ENCODE assay signal across 1 cellular context in the genomic region with DNA sequence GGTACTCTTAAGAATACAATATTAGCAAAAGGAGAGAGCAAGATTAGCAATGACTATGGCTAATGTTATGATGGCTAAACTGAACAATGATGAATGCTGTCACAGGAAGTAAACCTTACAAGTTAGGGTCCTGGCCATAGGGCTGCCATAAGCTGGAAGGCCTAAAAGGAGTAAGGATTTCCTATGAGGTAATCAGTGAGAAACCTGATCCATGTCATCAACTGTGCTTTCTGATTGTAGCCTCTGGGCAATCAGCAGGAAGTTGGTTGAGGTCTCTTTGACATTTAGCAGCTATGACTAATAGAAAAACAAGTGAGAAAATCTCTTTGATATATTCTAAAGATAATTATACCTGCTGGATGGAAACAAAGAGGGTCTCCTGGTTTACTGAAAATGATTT.
TF ChIP-seq lines count a peak whose summit lies in the region.

No MANE protein-coding gene starts in this region.

TF ChIP-seq in HEK293, 187 proteins besides CTCF, POLR2A, EP300 and RAD21 (continued from another document):
- TF ChIP-seq, protein P1, sequence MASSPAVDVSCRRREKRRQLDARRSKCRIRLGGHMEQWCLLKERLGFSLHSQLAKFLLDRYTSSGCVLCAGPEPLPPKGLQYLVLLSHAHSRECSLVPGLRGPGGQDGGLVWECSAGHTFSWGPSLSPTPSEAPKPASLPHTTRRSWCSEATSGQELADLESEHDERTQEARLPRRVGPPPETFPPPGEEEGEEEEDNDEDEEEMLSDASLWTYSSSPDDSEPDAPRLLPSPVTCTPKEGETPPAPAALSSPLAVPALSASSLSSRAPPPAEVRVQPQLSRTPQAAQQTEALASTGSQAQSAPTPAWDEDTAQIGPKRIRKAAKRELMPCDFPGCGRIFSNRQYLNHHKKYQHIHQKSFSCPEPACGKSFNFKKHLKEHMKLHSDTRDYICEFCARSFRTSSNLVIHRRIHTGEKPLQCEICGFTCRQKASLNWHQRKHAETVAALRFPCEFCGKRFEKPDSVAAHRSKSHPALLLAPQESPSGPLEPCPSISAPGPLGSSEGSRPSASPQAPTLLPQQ (tag by site-specific recombination; IDR thresholded peaks at IDR 0.05), result 0 out of 2 replicates have a peak, but pooled peaks have one; percentile 13
- TF ChIP-seq TRIM28 (IDR thresholded peaks at IDR 0.05; ENCODE audit: borderline replicate concordance, low read length) (peak; percentile 15; the same call in 1 of the 2 replicates), ZNF354C (tag by site-specific recombination; IDR thresholded peaks at IDR 0.05; ENCODE audit: borderline replicate concordance, low read depth) (no peak), ZNF292 (tag by site-specific recombination; IDR thresholded peaks at IDR 0.05; ENCODE audit: borderline replicate concordance, low read depth) (no peak), ZNF248 (tag by site-specific recombination; IDR thresholded peaks at IDR 0.05) (no peak), ZNF664 (tag by site-specific recombination; IDR thresholded peaks at IDR 0.05) (no peak), ZFP37 (tag by site-specific recombination; IDR thresholded peaks at IDR 0.05) (0 out of 2 replicates have a peak, but pooled peaks have one; percentile 22), YY2 (tag by site-specific recombination; IDR thresholded peaks at IDR 0.05) (no peak), ZNF366 (tag by site-specific recombination; conservative IDR thresholded peaks at IDR 0.05) (peak; percentile 55), ZNF416 (tag by site-specific recombination; IDR thresholded peaks at IDR 0.05) (no peak), ZNF626 (tag by site-specific recombination; IDR thresholded peaks at IDR 0.05) (no peak), ZNF223 (tag by site-specific recombination; IDR thresholded peaks at IDR 0.05) (no peak), ZNF501 (tag by site-specific recombination; IDR thresholded peaks at IDR 0.05) (no peak), ZNF843 (tag by site-specific recombination; IDR thresholded peaks at IDR 0.05) (0 out of 2 replicates have a peak, but pooled peaks have one; percentile 39), ZNF704 (tag by site-specific recombination; IDR thresholded peaks at IDR 0.05) (no peak), ZNF391 (tag by site-specific recombination; IDR thresholded peaks at IDR 0.05; ENCODE audit: borderline replicate concordance, low read depth) (no peak), ZBTB17 (tag by site-specific recombination; IDR thresholded peaks at IDR 0.05) (0 out of 2 replicates have a peak, but pooled peaks have one; percentile 17), ZNF157 (tag by site-specific recombination; IDR thresholded peaks at IDR 0.05) (no peak), ZNF518A (tag by site-specific recombination; conservative IDR thresholded peaks at IDR 0.05; ENCODE audit: low read depth) (no peak; the same call in 1 of the 2 replicates), ZFHX2 (tag by site-specific recombination; conservative IDR thresholded peaks at IDR 0.05) (no peak), ZNF473 (tag by site-specific recombination; IDR thresholded peaks at IDR 0.05) (no peak), ZNF350 (tag by site-specific recombination; IDR thresholded peaks at IDR 0.05) (no peak), ZFP41 (tag by site-specific recombination; IDR thresholded peaks at IDR 0.05; ENCODE audit: borderline replicate concordance) (no peak), SP7 (tag by site-specific recombination; IDR thresholded peaks at IDR 0.05) (peak; percentile 70), ZNF629 (tag by site-specific recombination; IDR thresholded peaks at IDR 0.05) (peak; percentile 87), ZNF169 (tag by site-specific recombination; IDR thresholded peaks at IDR 0.05) (no peak), TCF7L2 (IDR thresholded peaks at IDR 0.05; ENCODE audit: borderline replicate concordance, low read depth, low read length) (no peak; the same call in 1 of the 2 replicates), GFI1B (tag by site-specific recombination; IDR thresholded peaks at IDR 0.05) (no peak), SETDB1 (IDR thresholded peaks at IDR 0.05; ENCODE audit: insufficient read length, low read length) (peak; percentile 32), ZNF24 (tag by site-specific recombination; IDR thresholded peaks at IDR 0.05) (no peak), ZNF660 (tag by site-specific recombination; IDR thresholded peaks at IDR 0.05) (peak; percentile 73), ZNF133 (tag by site-specific recombination; IDR thresholded peaks at IDR 0.05) (no peak), ZNF394 (tag by site-specific recombination; IDR thresholded peaks at IDR 0.05; ENCODE audit: borderline replicate concordance) (no peak), ZNF530 (tag by site-specific recombination; IDR thresholded peaks at IDR 0.05; ENCODE audit: low read depth) (no peak)
- TF ChIP-seq, protein P2, sequence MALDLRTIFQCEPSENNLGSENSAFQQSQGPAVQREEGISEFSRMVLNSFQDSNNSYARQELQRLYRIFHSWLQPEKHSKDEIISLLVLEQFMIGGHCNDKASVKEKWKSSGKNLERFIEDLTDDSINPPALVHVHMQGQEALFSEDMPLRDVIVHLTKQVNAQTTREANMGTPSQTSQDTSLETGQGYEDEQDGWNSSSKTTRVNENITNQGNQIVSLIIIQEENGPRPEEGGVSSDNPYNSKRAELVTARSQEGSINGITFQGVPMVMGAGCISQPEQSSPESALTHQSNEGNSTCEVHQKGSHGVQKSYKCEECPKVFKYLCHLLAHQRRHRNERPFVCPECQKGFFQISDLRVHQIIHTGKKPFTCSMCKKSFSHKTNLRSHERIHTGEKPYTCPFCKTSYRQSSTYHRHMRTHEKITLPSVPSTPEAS (tag by site-specific recombination; IDR thresholded peaks at IDR 0.05), result no peak
- TF ChIP-seq, protein P3, sequence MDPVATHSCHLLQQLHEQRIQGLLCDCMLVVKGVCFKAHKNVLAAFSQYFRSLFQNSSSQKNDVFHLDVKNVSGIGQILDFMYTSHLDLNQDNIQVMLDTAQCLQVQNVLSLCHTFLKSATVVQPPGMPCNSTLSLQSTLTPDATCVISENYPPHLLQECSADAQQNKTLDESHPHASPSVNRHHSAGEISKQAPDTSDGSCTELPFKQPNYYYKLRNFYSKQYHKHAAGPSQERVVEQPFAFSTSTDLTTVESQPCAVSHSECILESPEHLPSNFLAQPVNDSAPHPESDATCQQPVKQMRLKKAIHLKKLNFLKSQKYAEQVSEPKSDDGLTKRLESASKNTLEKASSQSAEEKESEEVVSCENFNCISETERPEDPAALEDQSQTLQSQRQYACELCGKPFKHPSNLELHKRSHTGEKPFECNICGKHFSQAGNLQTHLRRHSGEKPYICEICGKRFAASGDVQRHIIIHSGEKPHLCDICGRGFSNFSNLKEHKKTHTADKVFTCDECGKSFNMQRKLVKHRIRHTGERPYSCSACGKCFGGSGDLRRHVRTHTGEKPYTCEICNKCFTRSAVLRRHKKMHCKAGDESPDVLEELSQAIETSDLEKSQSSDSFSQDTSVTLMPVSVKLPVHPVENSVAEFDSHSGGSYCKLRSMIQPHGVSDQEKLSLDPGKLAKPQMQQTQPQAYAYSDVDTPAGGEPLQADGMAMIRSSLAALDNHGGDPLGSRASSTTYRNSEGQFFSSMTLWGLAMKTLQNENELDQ (tag by site-specific recombination; IDR thresholded peaks at IDR 0.05; ENCODE audit: low read depth), result no peak
- TF ChIP-seq, protein P4, sequence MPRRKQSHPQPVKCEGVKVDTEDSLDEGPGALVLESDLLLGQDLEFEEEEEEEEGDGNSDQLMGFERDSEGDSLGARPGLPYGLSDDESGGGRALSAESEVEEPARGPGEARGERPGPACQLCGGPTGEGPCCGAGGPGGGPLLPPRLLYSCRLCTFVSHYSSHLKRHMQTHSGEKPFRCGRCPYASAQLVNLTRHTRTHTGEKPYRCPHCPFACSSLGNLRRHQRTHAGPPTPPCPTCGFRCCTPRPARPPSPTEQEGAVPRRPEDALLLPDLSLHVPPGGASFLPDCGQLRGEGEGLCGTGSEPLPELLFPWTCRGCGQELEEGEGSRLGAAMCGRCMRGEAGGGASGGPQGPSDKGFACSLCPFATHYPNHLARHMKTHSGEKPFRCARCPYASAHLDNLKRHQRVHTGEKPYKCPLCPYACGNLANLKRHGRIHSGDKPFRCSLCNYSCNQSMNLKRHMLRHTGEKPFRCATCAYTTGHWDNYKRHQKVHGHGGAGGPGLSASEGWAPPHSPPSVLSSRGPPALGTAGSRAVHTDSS (tag by site-specific recombination; IDR thresholded peaks at IDR 0.05), result no peak
- TF ChIP-seq, protein P5, sequence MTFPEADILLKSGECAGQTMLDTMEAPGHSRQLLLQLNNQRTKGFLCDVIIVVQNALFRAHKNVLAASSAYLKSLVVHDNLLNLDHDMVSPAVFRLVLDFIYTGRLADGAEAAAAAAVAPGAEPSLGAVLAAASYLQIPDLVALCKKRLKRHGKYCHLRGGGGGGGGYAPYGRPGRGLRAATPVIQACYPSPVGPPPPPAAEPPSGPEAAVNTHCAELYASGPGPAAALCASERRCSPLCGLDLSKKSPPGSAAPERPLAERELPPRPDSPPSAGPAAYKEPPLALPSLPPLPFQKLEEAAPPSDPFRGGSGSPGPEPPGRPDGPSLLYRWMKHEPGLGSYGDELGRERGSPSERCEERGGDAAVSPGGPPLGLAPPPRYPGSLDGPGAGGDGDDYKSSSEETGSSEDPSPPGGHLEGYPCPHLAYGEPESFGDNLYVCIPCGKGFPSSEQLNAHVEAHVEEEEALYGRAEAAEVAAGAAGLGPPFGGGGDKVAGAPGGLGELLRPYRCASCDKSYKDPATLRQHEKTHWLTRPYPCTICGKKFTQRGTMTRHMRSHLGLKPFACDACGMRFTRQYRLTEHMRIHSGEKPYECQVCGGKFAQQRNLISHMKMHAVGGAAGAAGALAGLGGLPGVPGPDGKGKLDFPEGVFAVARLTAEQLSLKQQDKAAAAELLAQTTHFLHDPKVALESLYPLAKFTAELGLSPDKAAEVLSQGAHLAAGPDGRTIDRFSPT (tag by site-specific recombination; IDR thresholded peaks at IDR 0.05), result no peak; the same call in 1 of the 2 replicates
- TF ChIP-seq, protein P6, sequence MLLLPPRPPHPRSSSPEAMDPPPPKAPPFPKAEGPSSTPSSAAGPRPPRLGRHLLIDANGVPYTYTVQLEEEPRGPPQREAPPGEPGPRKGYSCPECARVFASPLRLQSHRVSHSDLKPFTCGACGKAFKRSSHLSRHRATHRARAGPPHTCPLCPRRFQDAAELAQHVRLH (tag by site-specific recombination; IDR thresholded peaks at IDR 0.05), result no peak
